In genomic region chr10:16649757-16650156, GRCh38 we compare ENCODE assay signal across 30 cellular contexts.
"Had no signal": no experiment of that assay in that cellular context is flagged by ENCODE, and none has a peak within 500 bp of the region (broad histone marks: within the 10 kb centered on the region; RNA-seq: fewer than 3 reads in every experiment).

No MANE protein-coding gene starts in this region.

- H3K4me3 Mint-ChIP-seq: immature natural killer cell; naive thymus-derived CD4-positive, alpha-beta T cell; natural killer cell treated with Interleukin-12 subunit alpha and Interleukin-12 subunit beta and Interleukin-15 and Interleukin-18, amount 100 ng/mL, for 72 hours; neural crest cell; stimulated activated memory B cell treated with anti-CD40 and anti-IgM and Interleukin-4, amounts not matched to agents 10 μg/mL and 1 μg/mL and 100 μg/mL, for 72 hours; stimulated activated naive CD8-positive, alpha-beta T cell treated with anti-CD3 and anti-CD28 coated beads, Interleukin-15, amount 100 ng/mL, for 72 hours had no signal

- H3K9me3 ChIP-seq: left ventricle myocardium inferior, mucosa of descending colon, pancreas, prostate gland, spleen, testis, thyroid gland, upper lobe of right lung had no signal

- H3K36me3 ChIP-seq: left ventricle myocardium inferior, pancreas, prostate gland, spleen, thyroid gland, upper lobe of right lung had no signal

- H3K27ac Mint-ChIP-seq: stimulated activated memory B cell treated with anti-CD40 and anti-IgM and Interleukin-4, amounts not matched to agents 10 μg/mL and 1 μg/mL and 100 μg/mL, for 72 hours; stimulated activated naive CD8-positive, alpha-beta T cell treated with anti-CD3 and anti-CD28 coated beads, Interleukin-15, amount 100 ng/mL, for 72 hours had no signal

- H3K27me3 Mint-ChIP-seq: naive thymus-derived CD4-positive, alpha-beta T cell; natural killer cell treated with Interleukin-12 subunit alpha and Interleukin-12 subunit beta and Interleukin-15 and Interleukin-18, amount 100 ng/mL, for 72 hours; stimulated activated memory B cell treated with anti-CD40 and anti-IgM and Interleukin-4, amounts not matched to agents 10 μg/mL and 1 μg/mL and 100 μg/mL, for 72 hours; stimulated activated naive CD8-positive, alpha-beta T cell treated with anti-CD3 and anti-CD28 coated beads, Interleukin-15, amount 100 ng/mL, for 72 hours had no signal

- H3K9me3 Mint-ChIP-seq: immature natural killer cell; natural killer cell treated with Interleukin-12 subunit alpha and Interleukin-12 subunit beta and Interleukin-15 and Interleukin-18, amount 100 ng/mL, for 72 hours; neural crest cell; stimulated activated memory B cell treated with anti-CD40 and anti-IgM and Interleukin-4, amounts not matched to agents 10 μg/mL and 1 μg/mL and 100 μg/mL, for 72 hours; stimulated activated naive CD8-positive, alpha-beta T cell treated with anti-CD3 and anti-CD28 coated beads, Interleukin-15, amount 100 ng/mL, for 72 hours had no signal

- H3K4me3 ChIP-seq: left ventricle myocardium inferior, lung, mucosa of descending colon, pancreas, prostate gland, skin epidermis, spleen, testis, thyroid gland, upper lobe of right lung had no signal

- H3K27ac ChIP-seq: left ventricle myocardium inferior, pancreas, prostate gland, skin epidermis, spleen, testis, thyroid gland, upper lobe of right lung had no signal

- H3K27me3 ChIP-seq: pancreas, spleen, testis, thyroid gland, upper lobe of right lung had no signal

- H3K4me1 ChIP-seq: pancreas, prostate gland, spleen, testis, thyroid gland had no signal

- DNase-seq: hypothalamus; immature natural killer cell; kidney; left colon; left ventricle myocardium inferior; midbrain; mucosa of descending colon; naive thymus-derived CD4-positive, alpha-beta T cell; nucleus accumbens; pancreas; posterior cingulate gyrus; retina; right cardiac atrium; spleen; stimulated activated CD4-positive, alpha-beta T cell treated with anti-CD3 and anti-CD28 coated beads, Interleukin-4, amount 100 ng/mL, for 4 hours; stimulated activated CD8-positive, alpha-beta memory T cell treated with anti-CD3 and anti-CD28 coated beads, Interleukin-4, amount 100 ng/mL, for 48 hours; stimulated activated naive CD4-positive, alpha-beta T cell treated with Interleukin-2 at 50 U/mL for 16 hours; stimulated activated naive CD8-positive, alpha-beta T cell treated with anti-CD3 and anti-CD28 coated beads, Interleukin-15, amount 100 ng/mL, for 72 hours; substantia nigra; testis; thyroid gland; trophoblast cell; upper lobe of right lung had no signal

- H3K4me1 Mint-ChIP-seq: stimulated activated memory B cell treated with anti-CD40 and anti-IgM and Interleukin-4, amounts not matched to agents 10 μg/mL and 1 μg/mL and 100 μg/mL, for 72 hours had no signal

- ATAC-seq: left colon; mucosa of descending colon; naive thymus-derived CD4-positive, alpha-beta T cell; natural killer cell treated with Interleukin-12 subunit alpha and Interleukin-12 subunit beta and Interleukin-15 and Interleukin-18, amount 100 ng/mL, for 72 hours; pancreas; right cardiac atrium; sciatic nerve; stimulated activated memory B cell treated with anti-CD40 and anti-IgM and Interleukin-4, amounts not matched to agents 10 μg/mL and 1 μg/mL and 100 μg/mL, for 72 hours; stimulated activated naive CD8-positive, alpha-beta T cell treated with anti-CD3 and anti-CD28 coated beads, Interleukin-15, amount 100 ng/mL, for 72 hours; upper lobe of right lung had no signal
